In the genomic region with DNA sequence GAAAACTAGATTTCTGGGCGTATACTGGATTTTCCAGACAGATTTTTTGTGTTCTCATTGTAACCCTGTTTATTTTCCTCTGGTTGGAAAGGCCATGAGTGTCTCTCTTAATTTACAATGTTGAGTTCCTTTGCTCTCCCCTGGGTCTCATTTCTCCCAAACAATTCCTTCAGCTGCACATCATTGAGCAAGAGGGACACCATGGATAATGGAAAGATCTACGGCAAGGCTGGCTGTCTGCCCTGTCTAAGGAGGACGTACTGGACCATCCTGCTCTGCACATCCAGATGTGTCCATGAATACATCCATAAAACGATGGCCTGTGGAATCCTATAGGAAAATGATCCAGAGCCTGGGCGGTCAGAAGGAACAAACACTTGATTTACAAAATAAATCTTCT, we compare ENCODE assay signal across 18 cellular contexts.
"Had no signal": no experiment of that assay in that cellular context is flagged by ENCODE, and none has a peak within 500 bp of the region (broad histone marks: within the 10 kb centered on the region; RNA-seq: fewer than 3 reads in every experiment).

No MANE protein-coding gene starts in this region.

- H3K4me1 ChIP-seq: body of pancreas, spleen, thyroid gland had no signal

- H3K4me1 Mint-ChIP-seq: activated B cell treated with CpG ODN at 0.5 μM for 24 hours; immature natural killer cell; stimulated activated naive B cell treated with anti-CD40 and anti-IgM and Interleukin-4, amounts not matched to agents 10 μg/mL and 1 μg/mL and 100 μg/mL, for 72 hours had no signal

- H3K4me3 Mint-ChIP-seq: activated B cell treated with CpG ODN at 0.5 μM for 24 hours; activated CD8-positive, alpha-beta T cell treated with anti-CD3 and anti-CD28 coated beads for 36 hours; immature natural killer cell; neural crest cell; stimulated activated naive B cell treated with anti-CD40 and anti-IgM and Interleukin-4, amounts not matched to agents 10 μg/mL and 1 μg/mL and 100 μg/mL, for 72 hours; T-helper 2 cell treated with Interferon-gamma antibody and Interleukin-4, amounts not matched to agents 5 μg/mL and 100 μg/mL, for 36 hours had no signal

- H3K27ac ChIP-seq: body of pancreas, dorsolateral prefrontal cortex, epithelial cell of prostate, SK-N-MC, spleen, thyroid gland had no signal

- H3K27me3 Mint-ChIP-seq: activated B cell treated with CpG ODN at 0.5 μM for 24 hours; stimulated activated naive B cell treated with anti-CD40 and anti-IgM and Interleukin-4, amounts not matched to agents 10 μg/mL and 1 μg/mL and 100 μg/mL, for 72 hours had no signal

- H3K4me3 ChIP-seq: body of pancreas, dorsolateral prefrontal cortex, lung, SK-N-MC, spleen, thyroid gland had no signal

- H3K9me3 ChIP-seq: body of pancreas, spleen, thyroid gland had no signal

- ATAC-seq: activated CD8-positive, alpha-beta T cell treated with anti-CD3 and anti-CD28 coated beads for 36 hours; body of pancreas; stimulated activated naive B cell treated with anti-CD40 and anti-IgM and Interleukin-4, amounts not matched to agents 10 μg/mL and 1 μg/mL and 100 μg/mL, for 72 hours had no signal

- H3K36me3 ChIP-seq: spleen, thyroid gland had no signal

- DNase-seq: activated B cell treated with CpG ODN at 0.5 μM for 24 hours; activated CD4-positive, alpha-beta T cell treated with anti-CD3 and anti-CD28 coated beads for 48 hours; activated CD8-positive, alpha-beta T cell treated with anti-CD3 and anti-CD28 coated beads for 36 hours; activated naive CD4-positive, alpha-beta T cell treated with Interleukin-2 at 50 U/mL for 16 hours; activated T-cell treated with anti-CD3 and anti-CD28 coated beads, Interleukin-2, amount 50 U/mL, for 1 hour; body of pancreas; caudate nucleus; dorsolateral prefrontal cortex; immature natural killer cell; spleen; stimulated activated naive B cell treated with anti-CD40 and anti-IgM and Interleukin-4, amounts not matched to agents 10 μg/mL and 1 μg/mL and 100 μg/mL, for 72 hours; thyroid gland had no signal

- H3K36me3 Mint-ChIP-seq: immature natural killer cell; stimulated activated naive B cell treated with anti-CD40 and anti-IgM and Interleukin-4, amounts not matched to agents 10 μg/mL and 1 μg/mL and 100 μg/mL, for 72 hours had no signal

- H3K27ac Mint-ChIP-seq: activated B cell treated with CpG ODN at 0.5 μM for 24 hours; activated CD8-positive, alpha-beta T cell treated with anti-CD3 and anti-CD28 coated beads for 36 hours; activated T-helper 2 cell treated with anti-CD3 and anti-CD28 coated beads, Interferon-gamma antibody, Interleukin-2, Interleukin-4, amounts not matched to agents 10 μg/mL and 5 μg/mL and 100 μg/mL, durations not matched to agents 14 hours and 24 hours and 36 hours; immature natural killer cell; stimulated activated naive B cell treated with anti-CD40 and anti-IgM and Interleukin-4, amounts not matched to agents 10 μg/mL and 1 μg/mL and 100 μg/mL, for 72 hours; T-helper 2 cell treated with Interferon-gamma antibody and Interleukin-4, amounts not matched to agents 5 μg/mL and 100 μg/mL, for 36 hours had no signal

- H3K9me3 Mint-ChIP-seq: activated B cell treated with CpG ODN at 0.5 μM for 24 hours; activated CD8-positive, alpha-beta T cell treated with anti-CD3 and anti-CD28 coated beads for 36 hours; activated T-helper 2 cell treated with anti-CD3 and anti-CD28 coated beads, Interferon-gamma antibody, Interleukin-2, Interleukin-4, amounts not matched to agents 10 μg/mL and 5 μg/mL and 100 μg/mL, durations not matched to agents 14 hours and 24 hours and 36 hours; immature natural killer cell; stimulated activated naive B cell treated with anti-CD40 and anti-IgM and Interleukin-4, amounts not matched to agents 10 μg/mL and 1 μg/mL and 100 μg/mL, for 72 hours; T-helper 2 cell treated with Interferon-gamma antibody and Interleukin-4, amounts not matched to agents 5 μg/mL and 100 μg/mL, for 36 hours had no signal

- H3K27me3 ChIP-seq: body of pancreas, spleen, thyroid gland had no signal
